ENCODE assay signal across 23 cellular contexts in genomic region chr20:4549711-4550259, GRCh38.
A peak's percentile ranks its signal among the peaks of the same experiment; 100 is the strongest.
DNase-seq lines count a peak whose midpoint lies in the region; ATAC-seq, FAIRE-seq and TF ChIP-seq lines count a peak whose summit lies in the region.
"Had no signal": no experiment of that assay in that cellular context is flagged by ENCODE, and none has a peak within 500 bp of the region (broad histone marks: within the 10 kb centered on the region; RNA-seq: fewer than 3 reads in every experiment).

No MANE protein-coding gene starts in this region.

- H3K4me1 ChIP-seq in RWPE2 (ENCODE audit: insufficient read depth, poor library complexity, severe bottlenecking) = peaks cover 55% of the 10 kb centered on the region

- FAIRE-seq in endometrium (lab: Jason Lieb, UNC) = peak; percentile 31
- FAIRE-seq: D721Med had no signal

- TF ChIP-seq CTCF in RWPE2 (IDR thresholded peaks at IDR 0.05; ENCODE audit: poor library complexity, severe bottlenecking) = no peak

- H3K27me3 ChIP-seq in RWPE2 (ENCODE audit: insufficient read depth, poor library complexity, severe bottlenecking) = no peaks in the 10 kb centered on the region

- no peak overlapping the region for H3K4me3 ChIP-seq in RWPE2 (ENCODE audit: severe bottlenecking)

- no peaks in the 10 kb centered on the region for H3K36me3 ChIP-seq in RWPE2 (ENCODE audit: low read depth)

- ATAC-seq in RWPE2 (ENCODE audit: low read depth) (no peak), GM21717 (IDR thresholded peaks at IDR 0.05; ENCODE audit: unreplicated experiment) (no peak)
- ATAC-seq: Panc1 had no signal

- DNase-seq in EH (ENCODE audit: low read depth) = peak; percentile 36
- DNase-seq in RWPE2 (ENCODE audit: low spot score) = no peak
- no peak for DNase-seq in NCI-H82 (lab: John Stamatoyannopoulos, UW)
- DNase-seq in globus pallidus (ENCODE audit: low spot score) = no peak
- no peak for DNase-seq in activated naive CD4-positive, alpha-beta T cell treated with anti-CD3 and anti-CD28 coated beads, Interleukin-2, amount 50 U/mL, for 16 hours
- DNase-seq: AML-193; DMS53; EL; GF-D8; KBM-7; NCI-H1092; NCI-H1436; NCI-H187 treated with DMSO at 0.1 percent for 48 hours; NCI-H2107; NCI-H2227 treated with DMSO at 0.1 percent for 48 hours; NCI-H510A treated with DMSO at 0.1 percent for 48 hours; NCI-H748 treated with DMSO at 0.1 percent for 48 hours; NK-92 treated with Interleukin-12 subunit alpha and Interleukin-12 subunit beta, amount 100 ng/mL, for 24 hours had no signal

- H3K9me3 ChIP-seq in RWPE2 (ENCODE audit: severe bottlenecking) = no peaks in the 10 kb centered on the region

- H3K27ac ChIP-seq in RWPE2 (ENCODE audit: poor library complexity, severe bottlenecking) = peak overlapping the region; percentile 97
- H3K27ac ChIP-seq: C4-2B had no signal
